Comparison of ENCODE assay signal across 2 cellular contexts in genomic region chrX:103467156-103467555, GRCh38.
TF ChIP-seq lines count a peak whose summit lies in the region.

No MANE protein-coding gene starts in this region.

TF ChIP-seq in IMR-90, 13 proteins besides CTCF, POLR2A, EP300 and RAD21:
- TF ChIP-seq CEBPB (IDR thresholded peaks at IDR 0.05; ENCODE audit: low read depth, low read length) (no peak), ELK1 (IDR thresholded peaks at IDR 0.05; ENCODE audit: borderline replicate concordance, low read depth, low read length) (no peak), MAFK (IDR thresholded peaks at IDR 0.05; ENCODE audit: low read depth, low read length) (no peak), MXI1 (IDR thresholded peaks at IDR 0.05; ENCODE audit: borderline replicate concordance, low read depth, low read length) (no peak), USF2 (IDR thresholded peaks at IDR 0.05; ENCODE audit: low read depth, low read length) (no peak), RFX5 (IDR thresholded peaks at IDR 0.05; ENCODE audit: low read depth, low read length) (no peak), MAZ (IDR thresholded peaks at IDR 0.05; ENCODE audit: borderline replicate concordance, low read depth, low read length) (no peak), SMC3 (IDR thresholded peaks at IDR 0.05; ENCODE audit: low read depth, low read length) (no peak), NFE2L2 (IDR thresholded peaks at IDR 0.05; ENCODE audit: low read depth, low read length) (no peak), BHLHE40 (IDR thresholded peaks at IDR 0.05; ENCODE audit: low read depth, low read length) (no peak), FOS (IDR thresholded peaks at IDR 0.05; ENCODE audit: low read depth, low read length) (no peak), CHD1 (IDR thresholded peaks at IDR 0.05; ENCODE audit: low read depth, low read length) (no peak), RCOR1 (IDR thresholded peaks at IDR 0.05; ENCODE audit: insufficient replicate concordance, low read length) (no peak)

TF ChIP-seq in H1, 55 proteins besides CTCF, POLR2A, EP300 and RAD21:
- TF ChIP-seq TAF7 (optimal IDR thresholded peaks at IDR 0.05; ENCODE audit: borderline replicate concordance, low read depth, low read length) (no peak), EZH2 (IDR thresholded peaks at IDR 0.05; ENCODE audit: low read depth, low read length, severe bottlenecking) (no peak), KDM5A (IDR thresholded peaks at IDR 0.05; ENCODE audit: low read length) (no peak), KDM1A (IDR thresholded peaks at IDR 0.05; ENCODE audit: borderline replicate concordance, low read length) (no peak), CHD1 (IDR thresholded peaks at IDR 0.05; ENCODE audit: low read depth, low read length) (no peak), JUND (IDR thresholded peaks at IDR 0.05; ENCODE audit: low read length) (no peak), SP2 (IDR thresholded peaks at IDR 0.05; ENCODE audit: low read length) (no peak), MAFK (IDR thresholded peaks at IDR 0.05; ENCODE audit: low read depth, low read length) (no peak), BCL11A (IDR thresholded peaks at IDR 0.05; ENCODE audit: low read depth in 2 of 2, low read length in 2 of 2) (no peak), JUN (IDR thresholded peaks at IDR 0.05; ENCODE audit: low read depth, low read length) (no peak), SP4 (IDR thresholded peaks at IDR 0.05; ENCODE audit: low read length) (no peak), GTF2F1 (IDR thresholded peaks at IDR 0.05; ENCODE audit: borderline replicate concordance, low read depth, low read length) (no peak), POLR2AphosphoS5 (IDR thresholded peaks at IDR 0.05; ENCODE audit: low read depth, low read length) (no peak)
